Comparison of ENCODE assay signal across 10 cellular contexts in the genomic region with DNA sequence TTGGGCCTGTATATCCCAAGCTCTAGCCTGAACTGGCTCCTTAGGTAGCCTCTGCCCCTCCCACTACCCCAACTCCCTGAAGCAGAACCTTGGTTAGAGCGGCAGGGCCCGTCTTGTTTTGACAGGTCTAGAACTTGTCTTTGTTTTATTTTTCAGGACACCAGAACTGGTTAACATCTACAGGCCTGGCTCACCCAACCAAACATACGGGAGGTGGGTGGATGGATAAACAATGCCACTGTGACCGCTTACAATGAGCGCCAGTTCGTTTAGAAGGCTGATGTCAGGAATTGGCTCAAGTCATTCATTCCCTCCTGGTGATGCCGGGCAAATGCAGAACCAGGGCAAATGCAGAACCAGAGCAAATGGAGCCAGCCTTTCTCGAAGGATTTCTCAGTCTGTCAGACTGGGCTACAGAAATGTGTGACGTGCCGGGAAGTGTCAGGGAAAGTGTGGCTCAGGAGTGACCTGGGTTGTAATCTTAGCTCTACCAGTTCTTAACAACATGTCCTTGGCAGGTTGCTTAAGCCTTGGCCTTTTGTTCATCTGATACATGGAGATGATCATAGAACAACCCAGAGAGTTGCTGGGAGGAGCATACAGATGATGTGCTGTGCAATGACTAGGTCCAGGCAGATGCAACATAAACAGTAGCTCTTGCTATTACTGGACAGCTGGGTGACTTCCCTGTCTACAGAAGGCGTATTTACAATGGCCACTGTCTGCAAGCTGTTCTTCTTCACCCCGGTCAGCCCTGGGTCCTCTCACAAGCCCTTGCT. TPM values are rescaled to one million over a fixed set of nuclear protein-coding genes. Genes with fewer than 3 reads are reported as not detected.
DNase-seq lines count a peak whose midpoint lies in the region; ATAC-seq and TF ChIP-seq lines count a peak whose summit lies in the region.
"Had no signal": no experiment of that assay in that cellular context is flagged by ENCODE, and none has a peak within 500 bp of the region (broad histone marks: within the 10 kb centered on the region; RNA-seq: fewer than 3 reads in every experiment).

No MANE protein-coding gene starts in this region.

- no peak for DNase-seq in CD8-positive, alpha-beta T cell
- DNase-seq in T-cell (no peak), foreskin keratinocyte (peak; percentile 80 to 81), posterior cingulate gyrus (peak; percentile 53 to 95 (median 72))
- DNase-seq in central memory CD4-positive, alpha-beta T cell, result no peak
- DNase-seq in stimulated activated CD4-positive, alpha-beta T cell treated with anti-CD3 and anti-CD28 coated beads, Interleukin-2, amount 100 ng/mL, for 24 hours, result no peak
- DNase-seq: SIG-M5; stimulated activated CD4-positive, alpha-beta T cell treated with anti-CD3 and anti-CD28 coated beads, Interleukin-2, amount 100 ng/mL, for 48 hours had no signal

- no peaks in the 10 kb centered on the region for H3K9me3 Mint-ChIP-seq in CD8-positive, alpha-beta T cell
- H3K9me3 Mint-ChIP-seq in T-cell, result no peaks in the 10 kb centered on the region

- no peaks in the 10 kb centered on the region for H3K36me3 Mint-ChIP-seq in CD8-positive, alpha-beta T cell
- H3K36me3 Mint-ChIP-seq in T-cell, result no peaks in the 10 kb centered on the region

- H3K27ac ChIP-seq in CD8-positive, alpha-beta T cell (ENCODE audit: low read depth, low read length), result no peak overlapping the region
- peak overlapping the region; percentile 18 for H3K27ac ChIP-seq in foreskin keratinocyte

- no peaks in the 10 kb centered on the region for H3K9me3 ChIP-seq in CD8-positive, alpha-beta T cell (ENCODE audit: low read length)

- no peaks in the 10 kb centered on the region for H3K27me3 ChIP-seq in CD8-positive, alpha-beta T cell (ENCODE audit: insufficient read depth, low read length)
- no peaks in the 10 kb centered on the region for H3K27me3 ChIP-seq in foreskin keratinocyte

- CTCF ChIA-PET in CD8-positive, alpha-beta T cell (lab: Charles Lee), result interaction anchor here (0.9 to 22.4 kb wide), 9 partner anchors 3 to 427 kb away, joined by 3 to 908 read pairs (median 39); a partner anchor contains a TSS
- CTCF ChIA-PET in T-cell (lab: Charles Lee), result interaction anchor here (0.6 to 2.0 kb wide), 12 partner anchors 12 to 71 kb away, joined by 3 to 12 read pairs (median 3); no protein-coding TSS in a partner anchor

- POLR2A ChIA-PET in CD8-positive, alpha-beta T cell (lab: Charles Lee), result interaction anchor here (0.6 to 10.6 kb wide), 6 partner anchors 15 to 205 kb away, joined by 3 to 92 read pairs (median 5); no protein-coding TSS in a partner anchor
- POLR2A ChIA-PET in T-cell (lab: Charles Lee), result interaction anchor here (0.6 to 2.2 kb wide), 11 partner anchors 13 to 1135 kb away, joined by 3 to 13 read pairs (median 4); no protein-coding TSS in a partner anchor

- intact Hi-C loops in CD8-positive, alpha-beta T cell (cut with DNase I, micrococcal nuclease), result loop anchor here (5.0 kb wide), 2 partner anchors 353 to 588 kb away; a partner anchor contains a TSS
- intact Hi-C loops in posterior cingulate gyrus (cut with DNase I), result loop anchor here (5.0 kb wide), 2 partner anchors 163 to 213 kb away; no protein-coding TSS in a partner anchor

- peak overlapping the region; percentile 74 for H3K4me3 Mint-ChIP-seq in CD8-positive, alpha-beta T cell
- peak overlapping the region in 1 of 3 donors; percentile 78 for H3K4me3 Mint-ChIP-seq in T-cell

- H3K4me1 ChIP-seq in CD8-positive, alpha-beta T cell (ENCODE audit: insufficient read depth, low read length), result peaks cover 45% of the 10 kb centered on the region
- peaks cover 22% of the 10 kb centered on the region for H3K4me1 ChIP-seq in foreskin keratinocyte

- peak overlapping the region; percentile 41 for H3K27ac Mint-ChIP-seq in CD8-positive, alpha-beta T cell
- peak overlapping the region; percentile 47 to 88 for H3K27ac Mint-ChIP-seq in T-cell

- ATAC-seq in CD8-positive, alpha-beta T cell, result no peak
- no peak for ATAC-seq in T-cell (replicated peaks in 1 of 4)
- ATAC-seq in foreskin keratinocyte, result no peak
- ATAC-seq in GM21717 (IDR thresholded peaks at IDR 0.05; ENCODE audit: unreplicated experiment), result no peak
- no peak for ATAC-seq in GM21447 (IDR thresholded peaks at IDR 0.05; ENCODE audit: unreplicated experiment)

- TF ChIP-seq CTCF in CD8-positive, alpha-beta T cell (IDR thresholded peaks at IDR 0.05), result no peak
- no peak for TF ChIP-seq CTCF in foreskin keratinocyte (conservative IDR thresholded peaks at IDR 0.05)

- no peak overlapping the region for H3K4me3 ChIP-seq in CD8-positive, alpha-beta T cell (ENCODE audit: low read depth, low read length)

- no peaks in the 10 kb centered on the region for H3K36me3 ChIP-seq in CD8-positive, alpha-beta T cell (ENCODE audit: insufficient read depth, low read length)

- H3K4me1 Mint-ChIP-seq in CD8-positive, alpha-beta T cell (ENCODE audit: low read depth), result peaks cover 61% of the 10 kb centered on the region
- peaks cover 58 to 79% (median 69%) of the 10 kb centered on the region in 3 donors for H3K4me1 Mint-ChIP-seq in T-cell

- H3K27me3 Mint-ChIP-seq in CD8-positive, alpha-beta T cell (ENCODE audit: low read depth), result no peaks in the 10 kb centered on the region
- no peaks in the 10 kb centered on the region for H3K27me3 Mint-ChIP-seq in T-cell

RNA-seq across cellular contexts. Expression of a gene that starts 30.5 kb away (rescaled TPM):
- total RNA-seq in CD8-positive, alpha-beta T cell, result 100 to 1,000 TPM; 751 to 765 TPM
- total RNA-seq in T-cell (100 to 1,000 TPM; 172 to 655 (median 186) TPM), foreskin keratinocyte (25.5 and 26.5 TPM in 2 replicates)
- polyA plus RNA-seq in foreskin keratinocyte, result 15.0 and 19.0 TPM in 2 replicates

RNA-seq across cellular contexts. Expression of a gene that starts 45.3 kb away (rescaled TPM):
- under 1 TPM; 0.39 to 0.60 TPM for total RNA-seq in CD8-positive, alpha-beta T cell
- total RNA-seq in T-cell (1 to 10 TPM in 2 of 5 donors, under 1 TPM in 2, not detected in 1; 0.12 to 2.3 (median 0.92) TPM), foreskin keratinocyte (not detected in 2 replicates)
- not detected in 2 replicates for polyA plus RNA-seq in foreskin keratinocyte

Comparison
In these comparisons a context has a peak if more than half of its experiments do, and no peak if none do; other contexts are left out.
1. DNase-seq: peak in foreskin keratinocyte (2 of 2) and posterior cingulate gyrus (10 of 10); none in CD8-positive, alpha-beta T cell (0 of 7), T-cell (0 of 34), central memory CD4-positive, alpha-beta T cell (single experiment) and stimulated activated CD4-positive, alpha-beta T cell treated with anti-CD3 and anti-CD28 coated beads, Interleukin-2, amount 100 ng/mL, for 24 hours (0 of 2).